Comparison of ENCODE assay signal across 17 cellular contexts in genomic region chr5:41009228-41009627, GRCh38.
A peak's percentile ranks its signal among the peaks of the same experiment; 100 is the strongest.
DNase-seq lines count a peak whose midpoint lies in the region; ATAC-seq, FAIRE-seq and TF ChIP-seq lines count a peak whose summit lies in the region.
"Had no signal": no experiment of that assay in that cellular context is flagged by ENCODE, and none has a peak within 500 bp of the region (broad histone marks: within the 10 kb centered on the region; RNA-seq: fewer than 3 reads in every experiment).

No MANE protein-coding gene starts in this region.

- H3F3A ChIP-seq in PC-9 (ENCODE audit: insufficient read depth, low read depth) (0 out of 2 replicates have a peak, but pooled peaks cover 3% of the 10 kb centered on the region), neural progenitor cell (ENCODE audit: low read depth) (no peaks in the 10 kb centered on the region)

- H3K4me2 ChIP-seq in PC-9 (peak overlapping the region; percentile 6), osteoblast (ENCODE audit: insufficient read depth, low read length) (peak overlapping the region; percentile 16), neural progenitor cell (no peak overlapping the region)

- no TSS peak for BruUV-seq in PC-9 (replicated peaks; lab: Mats Ljungman, UMichigan)

- POLR2A ChIA-PET in PC-9 (lab: Charles Lee; ENCODE audit: unreplicated experiment), result no interaction called here

- TF ChIP-seq CTCF in PC-9 (conservative IDR thresholded peaks at IDR 0.05) (no peak), bronchial epithelial cell (IDR thresholded peaks at IDR 0.05; ENCODE audit: insufficient read depth, low read length, severe bottlenecking) (no peak), osteoblast (IDR thresholded peaks at IDR 0.05; ENCODE audit: extremely low read depth, low read depth, low read length) (no peak), neural progenitor cell (IDR thresholded peaks at IDR 0.05) (no peak)

- no peaks in the 10 kb centered on the region for H3K79me2 ChIP-seq in PC-9 (ENCODE audit: low read depth)
- H3K79me2 ChIP-seq in osteoblast (ENCODE audit: insufficient read depth, low read length), result no peaks in the 10 kb centered on the region
- no peaks in the 10 kb centered on the region for H3K79me2 ChIP-seq in neural progenitor cell (ENCODE audit: low read depth)

- no peak for ATAC-seq in HG02840 (IDR thresholded peaks at IDR 0.05; ENCODE audit: low FRiP score, unreplicated experiment)
- ATAC-seq in HG03378 (IDR thresholded peaks at IDR 0.05; ENCODE audit: unreplicated experiment), result no peak
- ATAC-seq: upper lobe of right lung had no signal

- H3K4me3 ChIP-seq in PC-9 (no peak overlapping the region), bronchial epithelial cell (ENCODE audit: low read depth, low read length) (no peak overlapping the region), osteoblast (ENCODE audit: insufficient read depth, low read length) (no peak overlapping the region), neural progenitor cell (no peak overlapping the region)
- H3K4me3 ChIP-seq: lung, upper lobe of right lung had no signal

- peaks cover 5% of the 10 kb centered on the region; the same call in 1 of the 2 replicates for H3K9me3 ChIP-seq in PC-9 (ENCODE audit: insufficient read depth, low read depth)
- no peaks in the 10 kb centered on the region for H3K9me3 ChIP-seq in osteoblast (ENCODE audit: low read depth, low read length)
- no peaks in the 10 kb centered on the region for H3K9me3 ChIP-seq in neural progenitor cell (ENCODE audit: low read depth)
- H3K9me3 ChIP-seq: upper lobe of right lung had no signal

- no peaks in the 10 kb centered on the region for H3K4me1 Mint-ChIP-seq in neural progenitor cell
- H3K4me1 Mint-ChIP-seq: activated naive CD8-positive, alpha-beta T cell treated with anti-CD3 and anti-CD28 coated beads, Interleukin-2, amount 10 ng/mL, durations not matched to agents 7 days and 5 days; nephron progenitor cell; stimulated activated memory B cell treated with anti-CD40 and anti-IgM and Interleukin-4, amounts not matched to agents 10 μg/mL and 1 μg/mL and 100 μg/mL, for 72 hours had no signal

- no peaks in the 10 kb centered on the region for H3K36me3 Mint-ChIP-seq in neural progenitor cell
- H3K36me3 Mint-ChIP-seq: activated naive CD8-positive, alpha-beta T cell treated with anti-CD3 and anti-CD28 coated beads, Interleukin-2, amount 10 ng/mL, durations not matched to agents 7 days and 5 days; stimulated activated memory B cell treated with anti-CD40 and anti-IgM and Interleukin-4, amounts not matched to agents 10 μg/mL and 1 μg/mL and 100 μg/mL, for 72 hours had no signal

- no peaks in the 10 kb centered on the region for H4K20me1 ChIP-seq in PC-9 (ENCODE audit: insufficient read depth)
- no peaks in the 10 kb centered on the region for H4K20me1 ChIP-seq in osteoblast (ENCODE audit: insufficient read depth, low read length)
- no peaks in the 10 kb centered on the region for H4K20me1 ChIP-seq in neural progenitor cell (ENCODE audit: low read depth)

- peaks cover 17% of the 10 kb centered on the region for H3K4me1 ChIP-seq in PC-9 (replicated peaks; ENCODE audit: insufficient read depth)
- H3K4me1 ChIP-seq in osteoblast (ENCODE audit: insufficient read depth, low read length), result peaks cover 3% of the 10 kb centered on the region
- no peaks in the 10 kb centered on the region for H3K4me1 ChIP-seq in neural progenitor cell
- H3K4me1 ChIP-seq: upper lobe of right lung had no signal

- H3K27ac ChIP-seq in PC-9 (peak overlapping the region; percentile 7; the same call in 1 of the 2 replicates), osteoblast (ENCODE audit: low read depth, low read length) (no peak overlapping the region), neural progenitor cell (no peak overlapping the region)
- H3K27ac ChIP-seq: upper lobe of right lung had no signal

- H3K9me2 ChIP-seq in PC-9 (ENCODE audit: insufficient read depth), result no peaks in the 10 kb centered on the region

- no peaks in the 10 kb centered on the region for H3K27me3 Mint-ChIP-seq in neural progenitor cell (ENCODE audit: insufficient read depth, low read depth)
- H3K27me3 Mint-ChIP-seq: activated naive CD8-positive, alpha-beta T cell treated with anti-CD3 and anti-CD28 coated beads, Interleukin-2, amount 10 ng/mL, durations not matched to agents 7 days and 5 days; stimulated activated memory B cell treated with anti-CD40 and anti-IgM and Interleukin-4, amounts not matched to agents 10 μg/mL and 1 μg/mL and 100 μg/mL, for 72 hours had no signal

- DNase-seq in H4 (ENCODE audit: low spot score) (peak; percentile 28), PC-9 (peak; percentile 82 to 92), bronchial epithelial cell (ENCODE audit: low read depth) (peak; percentile 80), osteoblast (ENCODE audit: insufficient read length, low spot score, missing footprints) (peak; percentile 68), neural progenitor cell (ENCODE audit: low spot score) (no peak)
- DNase-seq: activated CD4-positive, alpha-beta T cell treated with anti-CD3 and anti-CD28 coated beads for 48 hours; activated naive CD8-positive, alpha-beta T cell treated with anti-CD3 and anti-CD28 coated beads, Interleukin-2, amount 10 ng/mL, durations not matched to agents 7 days and 5 days; GF-D8; NCI-H2081 treated with DMSO at 0.1 percent for 48 hours; nephron progenitor cell; upper lobe of right lung had no signal

- intact Hi-C loops in PC-9 (cut with micrococcal nuclease; ENCODE audit: unreplicated experiment), result no loop called here

- H3K9ac ChIP-seq in neural progenitor cell, result no peak overlapping the region

- H3K27me3 ChIP-seq in PC-9 (ENCODE audit: insufficient read depth, low read depth) (no peaks in the 10 kb centered on the region), bronchial epithelial cell (ENCODE audit: control insufficient read depth, insufficient read depth, low read length) (no peaks in the 10 kb centered on the region), osteoblast (ENCODE audit: insufficient read depth, low read length) (no peaks in the 10 kb centered on the region), neural progenitor cell (no peaks in the 10 kb centered on the region)
- H3K27me3 ChIP-seq: upper lobe of right lung had no signal

- no peaks in the 10 kb centered on the region for H3K36me3 ChIP-seq in PC-9 (ENCODE audit: low read depth)
- H3K36me3 ChIP-seq in bronchial epithelial cell (ENCODE audit: control insufficient read depth, insufficient read depth, low read length), result no peaks in the 10 kb centered on the region
- no peaks in the 10 kb centered on the region for H3K36me3 ChIP-seq in osteoblast (ENCODE audit: insufficient read depth, low read length)
- no peaks in the 10 kb centered on the region for H3K36me3 ChIP-seq in neural progenitor cell
- H3K36me3 ChIP-seq: upper lobe of right lung had no signal

- H3K4me3 Mint-ChIP-seq in neural progenitor cell, result no peak overlapping the region
- H3K4me3 Mint-ChIP-seq: activated naive CD8-positive, alpha-beta T cell treated with anti-CD3 and anti-CD28 coated beads, Interleukin-2, amount 10 ng/mL, durations not matched to agents 7 days and 5 days; nephron progenitor cell; stimulated activated memory B cell treated with anti-CD40 and anti-IgM and Interleukin-4, amounts not matched to agents 10 μg/mL and 1 μg/mL and 100 μg/mL, for 72 hours; T-helper 1 cell treated with Interleukin-12 subunit alpha and Interleukin-12 subunit beta and Interleukin-4 antibody, amounts not matched to agents 30 μg/mL and 1 μg/mL, for 36 hours had no signal

- H2AFZ ChIP-seq in PC-9, result no peak overlapping the region
- H2AFZ ChIP-seq in osteoblast (ENCODE audit: low read length), result no peak overlapping the region
- no peak overlapping the region for H2AFZ ChIP-seq in neural progenitor cell (replicated peaks)

- no peak overlapping the region for H3K27ac Mint-ChIP-seq in neural progenitor cell
- H3K27ac Mint-ChIP-seq: activated naive CD8-positive, alpha-beta T cell treated with anti-CD3 and anti-CD28 coated beads, Interleukin-2, amount 10 ng/mL, durations not matched to agents 7 days and 5 days; nephron progenitor cell; stimulated activated memory B cell treated with anti-CD40 and anti-IgM and Interleukin-4, amounts not matched to agents 10 μg/mL and 1 μg/mL and 100 μg/mL, for 72 hours; T-helper 1 cell treated with Interleukin-12 subunit alpha and Interleukin-12 subunit beta and Interleukin-4 antibody, amounts not matched to agents 30 μg/mL and 1 μg/mL, for 36 hours had no signal

- no peak for FAIRE-seq in bronchial epithelial cell (lab: Jason Lieb, UNC)
- FAIRE-seq: colon had no signal

- CTCF ChIA-PET in PC-9 (lab: Charles Lee), result interaction anchor here (0.6 to 1.0 kb wide), 2 partner anchors 105 to 106 kb away, joined by 3 read pairs; no protein-coding TSS in a partner anchor

- no peaks in the 10 kb centered on the region for H3K9me3 Mint-ChIP-seq in neural progenitor cell
- H3K9me3 Mint-ChIP-seq: activated naive CD8-positive, alpha-beta T cell treated with anti-CD3 and anti-CD28 coated beads, Interleukin-2, amount 10 ng/mL, durations not matched to agents 7 days and 5 days; nephron progenitor cell; T-helper 1 cell treated with Interleukin-12 subunit alpha and Interleukin-12 subunit beta and Interleukin-4 antibody, amounts not matched to agents 30 μg/mL and 1 μg/mL, for 36 hours had no signal
